ENCODE assay signal across 8 cellular contexts in genomic region chr9:91421022-91421765, GRCh38. TPM values are rescaled to one million over a fixed set of nuclear protein-coding genes. Genes with fewer than 3 reads are reported as not detected.
DNase-seq lines count a peak whose midpoint lies in the region; ATAC-seq, FAIRE-seq and TF ChIP-seq lines count a peak whose summit lies in the region.

No MANE protein-coding gene starts in this region.

- H3K4me1 ChIP-seq in ovary (ENCODE audit: insufficient read depth): peaks cover 9% of the 10 kb centered on the region

- H3K27ac Mint-ChIP-seq in activated CD8-positive, alpha-beta memory T cell treated with anti-CD3 and anti-CD28 coated beads, Interleukin-2, amount 10 ng/mL, durations not matched to agents 7 days and 5 days: peak overlapping the region; percentile 95
- H3K27ac Mint-ChIP-seq in glutamatergic neuron (ENCODE audit: unreplicated experiment): peak overlapping the region; percentile 97

- no peaks in the 10 kb centered on the region for H3K9me3 ChIP-seq in ovary

- TF ChIP-seq EP300 in ovary (IDR thresholded peaks at IDR 0.05): no peak

- H3K4me1 Mint-ChIP-seq in activated CD8-positive, alpha-beta memory T cell treated with anti-CD3 and anti-CD28 coated beads, Interleukin-2, amount 10 ng/mL, durations not matched to agents 7 days and 5 days: peaks cover 59% of the 10 kb centered on the region
- peaks cover 44% of the 10 kb centered on the region for H3K4me1 Mint-ChIP-seq in glutamatergic neuron (ENCODE audit: low read depth, unreplicated experiment)

- H3K27me3 ChIP-seq in ovary: no peaks in the 10 kb centered on the region

- H3K27ac ChIP-seq in ovary: peak overlapping the region; percentile 90 to 95

- peak overlapping the region; percentile 86 for H3K4me3 Mint-ChIP-seq in activated CD8-positive, alpha-beta memory T cell treated with anti-CD3 and anti-CD28 coated beads, Interleukin-2, amount 10 ng/mL, durations not matched to agents 7 days and 5 days
- peak overlapping the region; percentile 96 for H3K4me3 Mint-ChIP-seq in glutamatergic neuron (ENCODE audit: unreplicated experiment)

- H3K9me3 Mint-ChIP-seq in activated CD8-positive, alpha-beta memory T cell treated with anti-CD3 and anti-CD28 coated beads, Interleukin-2, amount 10 ng/mL, durations not matched to agents 7 days and 5 days (ENCODE audit: low read depth): no peaks in the 10 kb centered on the region
- H3K9me3 Mint-ChIP-seq in glutamatergic neuron (ENCODE audit: unreplicated experiment): peaks cover 25% of the 10 kb centered on the region

- TF ChIP-seq POLR2A in ovary (IDR thresholded peaks at IDR 0.05) (no peak), GM12892 (IDR thresholded peaks at IDR 0.05; ENCODE audit: low read depth, low read length) (no peak)

- H3K27me3 Mint-ChIP-seq in activated CD8-positive, alpha-beta memory T cell treated with anti-CD3 and anti-CD28 coated beads, Interleukin-2, amount 10 ng/mL, durations not matched to agents 7 days and 5 days: no peaks in the 10 kb centered on the region
- peaks cover 28% of the 10 kb centered on the region for H3K27me3 Mint-ChIP-seq in glutamatergic neuron (ENCODE audit: unreplicated experiment)

- intact Hi-C loops in ovary (cut with DNase I): loop anchor here (5.0 to 10.0 kb wide), 8 partner anchors 59 to 524 kb away; partner anchors contain the start of gene AUH (in 1 of the 4)

- CTCF ChIA-PET in activated CD8-positive, alpha-beta memory T cell treated with anti-CD3 and anti-CD28 coated beads, Interleukin-2, amount 10 ng/mL, durations not matched to agents 7 days and 5 days (lab: Charles Lee): interaction anchor here (0.6 to 2.3 kb wide), 12 partner anchors 10 to 506 kb away, joined by 3 to 13 read pairs (median 4); no protein-coding TSS in a partner anchor

- no peak for FAIRE-seq in GM12892 (lab: Jason Lieb, UNC)

- H3K36me3 ChIP-seq in ovary: no peaks in the 10 kb centered on the region

- peak overlapping the region; percentile 60 for H3K4me3 ChIP-seq in ovary

- peak; percentile 23 for TF ChIP-seq CTCF in glutamatergic neuron (IDR thresholded peaks at IDR 0.05; ENCODE audit: partially characterized antibody, unreplicated experiment)
- TF ChIP-seq CTCF in ovary (IDR thresholded peaks at IDR 0.05): peak in 1 of 3 donors; percentile 9

- no peak for ATAC-seq in activated CD8-positive, alpha-beta memory T cell treated with anti-CD3 and anti-CD28 coated beads, Interleukin-2, amount 10 ng/mL, durations not matched to agents 7 days and 5 days
- ATAC-seq in HG02885 (IDR thresholded peaks at IDR 0.05; ENCODE audit: poor library complexity, unreplicated experiment): no peak

- peak; percentile 57 for DNase-seq in activated CD8-positive, alpha-beta memory T cell treated with anti-CD3 and anti-CD28 coated beads, Interleukin-2, amount 10 ng/mL, durations not matched to agents 7 days and 5 days
- DNase-seq in activated CD8-positive, alpha-beta memory T cell treated with anti-CD3 and anti-CD28 coated beads for 24 hours: no peak
- DNase-seq in activated T-cell treated with anti-CD3 and anti-CD28 coated beads, Interleukin-2, amount 50 U/mL, for 1 hour: peak; percentile 23
- DNase-seq in glutamatergic neuron: peak; percentile 81
- DNase-seq in ovary: peak; percentile 45 to 69 (median 67)
- DNase-seq in dedifferentiated amniotic fluid mesenchymal stem cell (ENCODE audit: extremely low spot score): no peak
- no peak for DNase-seq in GM12892 (ENCODE audit: insufficient read length)

- peaks cover 32% of the 10 kb centered on the region for H3K36me3 Mint-ChIP-seq in activated CD8-positive, alpha-beta memory T cell treated with anti-CD3 and anti-CD28 coated beads, Interleukin-2, amount 10 ng/mL, durations not matched to agents 7 days and 5 days
- peaks cover 5% of the 10 kb centered on the region for H3K36me3 Mint-ChIP-seq in glutamatergic neuron (ENCODE audit: unreplicated experiment)

- 1% methylated on average over 53 to 73 of the region's 73 CpGs for WGBS in ovary, 3 donors

RNA-seq across cellular contexts. Expression of gene NFIL3, which starts 2.4 kb away (rescaled TPM):
- total RNA-seq in activated CD8-positive, alpha-beta memory T cell treated with anti-CD3 and anti-CD28 coated beads, Interleukin-2, amount 10 ng/mL, durations not matched to agents 7 days and 5 days: 10 to 100 TPM; 71.1 to 87.3 TPM
- total RNA-seq in glutamatergic neuron (ENCODE audit: unreplicated experiment) (32.4 TPM), ovary (10 to 100 TPM; 40.2 to 87.0 (median 71.4) TPM)
- polyA plus RNA-seq in ovary: 10 to 100 TPM; 31.8 to 37.5 TPM
- 4.7 TPM for polyA plus RNA-seq in GM12892 (2012; ENCODE audit: missing spikeins)

RNA-seq across cellular contexts. Expression of gene AUH, which starts 59.5 kb away (rescaled TPM):
- total RNA-seq in activated CD8-positive, alpha-beta memory T cell treated with anti-CD3 and anti-CD28 coated beads, Interleukin-2, amount 10 ng/mL, durations not matched to agents 7 days and 5 days: 10 to 100 TPM; 33.5 to 36.1 TPM
- 28.5 TPM for total RNA-seq in glutamatergic neuron (ENCODE audit: unreplicated experiment)
- total RNA-seq in ovary: 10 to 100 TPM; 12.0 to 48.5 (median 23.2) TPM
- 10 to 100 TPM; 15.6 to 18.2 TPM for polyA plus RNA-seq in ovary
- 4.6 TPM for polyA plus RNA-seq in GM12892 (2012; ENCODE audit: missing spikeins)

Comparison
In these comparisons a context has a peak if more than half of its experiments do, and no peak if none do; other contexts are left out.
1. DNase-seq: peak in activated CD8-positive, alpha-beta memory T cell treated with anti-CD3 and anti-CD28 coated beads, Interleukin-2, amount 10 ng/mL, durations not matched to agents 7 days and 5 days (single experiment), activated T-cell treated with anti-CD3 and anti-CD28 coated beads, Interleukin-2, amount 50 U/mL, for 1 hour (single experiment), glutamatergic neuron (single experiment) and ovary (5 of 5); none in activated CD8-positive, alpha-beta memory T cell treated with anti-CD3 and anti-CD28 coated beads for 24 hours (single experiment), dedifferentiated amniotic fluid mesenchymal stem cell (single experiment) and GM12892 (single experiment).